8 cellular contexts compared by ENCODE assay signal in the genomic region with DNA sequence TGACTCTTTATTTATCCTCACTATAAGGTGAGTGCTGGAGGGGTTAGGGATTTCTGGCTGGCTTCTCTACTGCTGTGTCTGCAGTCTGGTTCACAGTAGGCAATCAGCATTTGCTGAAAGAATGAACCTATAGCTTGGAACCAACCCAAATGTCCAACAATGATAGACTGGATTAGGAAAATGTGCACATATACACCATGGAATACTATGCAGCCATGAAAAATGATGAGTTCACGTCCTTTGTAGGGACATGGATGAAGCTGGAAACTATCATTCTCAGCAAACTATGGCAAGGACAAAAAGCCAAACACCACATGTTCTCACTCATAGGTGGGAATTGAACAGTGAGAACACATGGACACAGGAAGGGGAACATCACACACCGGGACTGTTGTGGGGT.
DNase-seq lines count a peak whose midpoint lies in the region; ATAC-seq, FAIRE-seq and TF ChIP-seq lines count a peak whose summit lies in the region.
"Not testable (repeated sequence)": the region's sequence is repeated elsewhere in the genome, so short reads cannot be mapped to it uniquely, and the experiment has no call there.

No MANE protein-coding gene starts in this region.

- not testable (repeated sequence) for H3K9me3 ChIP-seq in CD4-positive, alpha-beta memory T cell (ENCODE audit: control insufficient read depth in 1 of 2, low read length in 2 of 2); OCI-LY1 (ENCODE audit: low read length); GM12878 (replicated peaks; ENCODE audit: control insufficient read depth, insufficient read depth, low read length)

- CTCF ChIA-PET in CD4-positive, alpha-beta memory T cell (lab: Charles Lee; ENCODE audit: partially characterized antibody) = not testable (repeated sequence)
- CTCF ChIA-PET in GM12878 (lab: Yijun Ruan, JAX) = interaction anchor here (2.0 kb wide), 1 partner anchor 23 kb away, joined by 6 read pairs; no protein-coding TSS in a partner anchor

- 0 out of 2 replicates have a peak, but pooled peaks cover 14% of the 10 kb centered on the region for H3F3A ChIP-seq in OCI-LY1 (ENCODE audit: insufficient read depth, low read length)

- peaks cover 82% of the 10 kb centered on the region for H3K4me1 ChIP-seq in CD4-positive, alpha-beta memory T cell (ENCODE audit: insufficient read depth, low read length)
- H3K4me1 ChIP-seq in OCI-LY1 (ENCODE audit: insufficient read depth, low read length, severe bottlenecking) (peaks cover 95% of the 10 kb centered on the region), GM12878 (ENCODE audit: control insufficient read depth, insufficient read depth, low read length) (peaks cover 20% of the 10 kb centered on the region)

- not testable (repeated sequence) for FAIRE-seq in GM12878 (lab: Jason Lieb, UNC)

- POLR2A ChIA-PET in CD4-positive, alpha-beta memory T cell (lab: Charles Lee; ENCODE audit: partially characterized antibody) = not testable (repeated sequence)
- POLR2A ChIA-PET in GM12878 (lab: Charles Lee) = interaction anchor here (0.6 to 10.2 kb wide), 5 partner anchors 8 to 453 kb away, joined by 3 to 137 read pairs (median 4); no protein-coding TSS in a partner anchor

- BruUV-seq in GM12878 (replicated peaks; lab: Mats Ljungman, UMichigan) = not testable (repeated sequence)

- WGBS in GM12878 (ENCODE audit: insufficient coverage, insufficient replicate concordance, low lambda C conversion rate, missing lambda C conversion rate) = 50% methylated on average over 2 of the region's 2 CpGs

- not testable (repeated sequence) for DNase-seq in CD4-positive, alpha-beta memory T cell; T-helper 2 cell treated with Interferon-gamma antibody and Interleukin-4, amounts not matched to agents 5 μg/mL and 100 μg/mL, for 36 hours (ENCODE audit: low spot score); GM12878 (ENCODE audit: low read depth, low spot score); memory B cell (ENCODE audit: low spot score in 2 of 2)
- DNase-seq in GM12865 (ENCODE audit: low read depth) = peak; percentile 12

- not testable (repeated sequence) for ATAC-seq in activated T-helper 17 cell treated with anti-CD3 and anti-CD28 coated beads, Interleukin-2, amount 50 U/mL, for 72 hours (replicated peaks); GM12878; memory B cell (ENCODE audit: low read depth); stimulated activated memory B cell treated with anti-CD40 and anti-IgM and Interleukin-4, amounts not matched to agents 10 μg/mL and 1 μg/mL and 100 μg/mL, for 72 hours

- RAD21 ChIA-PET in GM12878 (lab: Charles Lee; ENCODE audit: unreplicated experiment) = interaction anchor here (1.1 to 5.5 kb wide), 3 partner anchors 7 to 42 kb away, joined by 3 to 37 read pairs (median 35); no protein-coding TSS in a partner anchor

- H3K27ac ChIP-seq in CD4-positive, alpha-beta memory T cell (ENCODE audit: low read depth, low read length) = peak overlapping the region; percentile 11
- H3K27ac ChIP-seq in OCI-LY1 (ENCODE audit: low read depth, low read length, poor library complexity, severe bottlenecking) (peak overlapping the region; percentile 96), GM12878 (ENCODE audit: control insufficient read depth, insufficient read depth) (peak overlapping the region; percentile 94)

- not testable (repeated sequence) for TF ChIP-seq POLR2A in GM12878 (IDR thresholded peaks at IDR 0.05; ENCODE audit: low read depth, low read length)

- not testable (repeated sequence) for H3K9me2 ChIP-seq in OCI-LY1 (ENCODE audit: low read depth, low read length)

- not testable (repeated sequence) for H3K27me3 ChIP-seq in CD4-positive, alpha-beta memory T cell (ENCODE audit: insufficient read depth, low read length); OCI-LY1 (ENCODE audit: insufficient read depth, low read length); GM12878 (replicated peaks in 1 of 2; ENCODE audit: control insufficient read depth in 2 of 2, insufficient read depth in 2 of 2, low read length in 1 of 2)

- peaks cover 41% of the 10 kb centered on the region for H3K79me2 ChIP-seq in OCI-LY1 (ENCODE audit: insufficient read depth, low read length)
- peaks cover 86% of the 10 kb centered on the region for H3K79me2 ChIP-seq in GM12878 (ENCODE audit: control insufficient read depth, insufficient read depth, low read length)

- H3K4me1 Mint-ChIP-seq in CD4-positive, alpha-beta memory T cell = peaks cover 47 to 82% (median 61%) of the 10 kb centered on the region in 4 donors
- H3K4me1 Mint-ChIP-seq in T-helper 2 cell treated with Interferon-gamma antibody and Interleukin-4, amounts not matched to agents 5 μg/mL and 100 μg/mL, for 36 hours (ENCODE audit: low read depth) = peaks cover 58% of the 10 kb centered on the region
- peaks cover 32% of the 10 kb centered on the region for H3K4me1 Mint-ChIP-seq in activated T-helper 17 cell treated with anti-CD3 and anti-CD28 coated beads, Interleukin-2, amount 50 U/mL, for 72 hours
- peaks cover 50% of the 10 kb centered on the region for H3K4me1 Mint-ChIP-seq in memory B cell
- peaks cover 67% of the 10 kb centered on the region for H3K4me1 Mint-ChIP-seq in stimulated activated memory B cell treated with anti-CD40 and anti-IgM and Interleukin-4, amounts not matched to agents 10 μg/mL and 1 μg/mL and 100 μg/mL, for 72 hours

- H3K36me3 Mint-ChIP-seq in CD4-positive, alpha-beta memory T cell = peaks cover 11 to 23% of the 10 kb centered on the region in 2 donors
- peaks cover 44% of the 10 kb centered on the region for H3K36me3 Mint-ChIP-seq in T-helper 2 cell treated with Interferon-gamma antibody and Interleukin-4, amounts not matched to agents 5 μg/mL and 100 μg/mL, for 36 hours (ENCODE audit: low read depth)
- peaks cover 33% of the 10 kb centered on the region for H3K36me3 Mint-ChIP-seq in activated T-helper 17 cell treated with anti-CD3 and anti-CD28 coated beads, Interleukin-2, amount 50 U/mL, for 72 hours (ENCODE audit: low read depth)
- peaks cover 28% of the 10 kb centered on the region for H3K36me3 Mint-ChIP-seq in memory B cell
- H3K36me3 Mint-ChIP-seq in stimulated activated memory B cell treated with anti-CD40 and anti-IgM and Interleukin-4, amounts not matched to agents 10 μg/mL and 1 μg/mL and 100 μg/mL, for 72 hours = peaks cover 51% of the 10 kb centered on the region

- not testable (repeated sequence) for H3K9me3 Mint-ChIP-seq in CD4-positive, alpha-beta memory T cell; T-helper 2 cell treated with Interferon-gamma antibody and Interleukin-4, amounts not matched to agents 5 μg/mL and 100 μg/mL, for 36 hours; activated T-helper 17 cell treated with anti-CD3 and anti-CD28 coated beads, Interleukin-2, amount 50 U/mL, for 72 hours; memory B cell; stimulated activated memory B cell treated with anti-CD40 and anti-IgM and Interleukin-4, amounts not matched to agents 10 μg/mL and 1 μg/mL and 100 μg/mL, for 72 hours

- H3K4me3 ChIP-seq in CD4-positive, alpha-beta memory T cell (ENCODE audit: low read length in 2 of 2) = not testable (repeated sequence)
- H3K4me3 ChIP-seq in GM12865 (ENCODE audit: low read depth, low read length) (peak overlapping the region; percentile 66), OCI-LY1 (ENCODE audit: low read depth, low read length, poor library complexity, severe bottlenecking) (peak overlapping the region; percentile 75), GM12878 (peak overlapping the region; percentile 68)

- H3K9ac ChIP-seq in OCI-LY1 (ENCODE audit: low read length) (peak overlapping the region; percentile 89), GM12878 (ENCODE audit: control insufficient read depth, insufficient read depth, low read length) (peak overlapping the region; percentile 85; the same call in 1 of the 2 replicates)

- H3K4me2 ChIP-seq in OCI-LY1 (ENCODE audit: low read length) (peak overlapping the region; percentile 91), GM12878 (ENCODE audit: control insufficient read depth, insufficient read depth) (peak overlapping the region; percentile 92)

- not testable (repeated sequence) for TF ChIP-seq CTCF in GM12865 (IDR thresholded peaks at IDR 0.05; ENCODE audit: insufficient read depth, low read depth, low read length, missing control alignments); OCI-LY1 (IDR thresholded peaks at IDR 0.05; ENCODE audit: low read length); GM12878 (IDR thresholded peaks at IDR 0.05 in 2 of 3, conservative IDR thresholded peaks at IDR 0.05 in 1 of 3; ENCODE audit: control insufficient read depth in 2 of 3, extremely low read depth in 1 of 3, insufficient read depth in 1 of 3, low read depth in 3 of 3, low read length in 3 of 3)

- SMC1A ChIA-PET in GM12878 (lab: Charles Lee; ENCODE audit: uncharacterized antibody, unreplicated experiment) = interaction anchor here (1.0 to 3.1 kb wide), 4 partner anchors 10 to 42 kb away, joined by 3 to 56 read pairs (median 5); no protein-coding TSS in a partner anchor

- H2AFZ ChIP-seq in OCI-LY1 (ENCODE audit: low read length); GM12878 (ENCODE audit: control insufficient read depth, low read depth, low read length): not testable (repeated sequence)

- in situ Hi-C loops in GM12878 (cut with MboI) = not testable (repeated sequence)

- not testable (repeated sequence) for H3K4me3 Mint-ChIP-seq in CD4-positive, alpha-beta memory T cell; T-helper 2 cell treated with Interferon-gamma antibody and Interleukin-4, amounts not matched to agents 5 μg/mL and 100 μg/mL, for 36 hours; activated T-helper 17 cell treated with anti-CD3 and anti-CD28 coated beads, Interleukin-2, amount 50 U/mL, for 72 hours
- peak overlapping the region; percentile 89 for H3K4me3 Mint-ChIP-seq in memory B cell
- peak overlapping the region; percentile 94 for H3K4me3 Mint-ChIP-seq in stimulated activated memory B cell treated with anti-CD40 and anti-IgM and Interleukin-4, amounts not matched to agents 10 μg/mL and 1 μg/mL and 100 μg/mL, for 72 hours

- peak overlapping the region; percentile 59 to 90 (median 78) for H3K27ac Mint-ChIP-seq in CD4-positive, alpha-beta memory T cell
- peak overlapping the region; percentile 32 for H3K27ac Mint-ChIP-seq in T-helper 2 cell treated with Interferon-gamma antibody and Interleukin-4, amounts not matched to agents 5 μg/mL and 100 μg/mL, for 36 hours
- H3K27ac Mint-ChIP-seq in activated T-helper 17 cell treated with anti-CD3 and anti-CD28 coated beads, Interleukin-2, amount 50 U/mL, for 72 hours = peak overlapping the region; percentile 84
- H3K27ac Mint-ChIP-seq in memory B cell = peak overlapping the region; percentile 98
- H3K27ac Mint-ChIP-seq in stimulated activated memory B cell treated with anti-CD40 and anti-IgM and Interleukin-4, amounts not matched to agents 10 μg/mL and 1 μg/mL and 100 μg/mL, for 72 hours = peak overlapping the region; percentile 88

- TF ChIP-seq EP300 in GM12878 (IDR thresholded peaks at IDR 0.05; ENCODE audit: borderline replicate concordance in 1 of 2, control insufficient read depth in 1 of 2, low read depth in 2 of 2, low read length in 2 of 2) = not testable (repeated sequence)

- intact Hi-C loops in CD4-positive, alpha-beta memory T cell (cut with micrococcal nuclease) = not testable (repeated sequence)
- intact Hi-C loops in GM12878 (cut with micrococcal nuclease; ENCODE audit: unreplicated experiment) = loop anchor here (5.0 to 10.0 kb wide), 4 partner anchors 239 to 1089 kb away; partner anchors contain the start of genes EIF4A2, TBCCD1 and TRA2B

- TF ChIP-seq RAD21 in GM12878 (IDR thresholded peaks at IDR 0.05; ENCODE audit: insufficient read depth, low read depth, low read length) = not testable (repeated sequence)

- H4K20me1 ChIP-seq in OCI-LY1 (ENCODE audit: insufficient read depth, low read length); GM12878 (ENCODE audit: control insufficient read depth, insufficient read depth): not testable (repeated sequence)

- H3K36me3 ChIP-seq in CD4-positive, alpha-beta memory T cell (ENCODE audit: insufficient read depth, low read length); GM12878 (ENCODE audit: control insufficient read depth in 2 of 2, insufficient read depth in 2 of 2, low read length in 1 of 2): not testable (repeated sequence)
- peaks cover 26% of the 10 kb centered on the region for H3K36me3 ChIP-seq in OCI-LY1 (ENCODE audit: insufficient read depth, low read length)

- H3K27me3 Mint-ChIP-seq in CD4-positive, alpha-beta memory T cell; T-helper 2 cell treated with Interferon-gamma antibody and Interleukin-4, amounts not matched to agents 5 μg/mL and 100 μg/mL, for 36 hours (ENCODE audit: low read depth); activated T-helper 17 cell treated with anti-CD3 and anti-CD28 coated beads, Interleukin-2, amount 50 U/mL, for 72 hours; memory B cell; stimulated activated memory B cell treated with anti-CD40 and anti-IgM and Interleukin-4, amounts not matched to agents 10 μg/mL and 1 μg/mL and 100 μg/mL, for 72 hours: not testable (repeated sequence)

Comparison
In these comparisons a context has a peak if more than half of its experiments do, and no peak if none do; other contexts are left out.
1. H3K27ac ChIP-seq: peak in every context shown above with its lines; median percentile 96 in OCI-LY1; 94 in GM12878; 11 in CD4-positive, alpha-beta memory T cell.
2. H3K27ac Mint-ChIP-seq: peak in every context shown above with its lines; median percentile 98 in memory B cell; 88 in stimulated activated memory B cell treated with anti-CD40 and anti-IgM and Interleukin-4, amounts not matched to agents 10 μg/mL and 1 μg/mL and 100 μg/mL, for 72 hours; 84 in activated T-helper 17 cell treated with anti-CD3 and anti-CD28 coated beads, Interleukin-2, amount 50 U/mL, for 72 hours; 78 in CD4-positive, alpha-beta memory T cell; 32 in T-helper 2 cell treated with Interferon-gamma antibody and Interleukin-4, amounts not matched to agents 5 μg/mL and 100 μg/mL, for 36 hours.